In the genomic region with DNA sequence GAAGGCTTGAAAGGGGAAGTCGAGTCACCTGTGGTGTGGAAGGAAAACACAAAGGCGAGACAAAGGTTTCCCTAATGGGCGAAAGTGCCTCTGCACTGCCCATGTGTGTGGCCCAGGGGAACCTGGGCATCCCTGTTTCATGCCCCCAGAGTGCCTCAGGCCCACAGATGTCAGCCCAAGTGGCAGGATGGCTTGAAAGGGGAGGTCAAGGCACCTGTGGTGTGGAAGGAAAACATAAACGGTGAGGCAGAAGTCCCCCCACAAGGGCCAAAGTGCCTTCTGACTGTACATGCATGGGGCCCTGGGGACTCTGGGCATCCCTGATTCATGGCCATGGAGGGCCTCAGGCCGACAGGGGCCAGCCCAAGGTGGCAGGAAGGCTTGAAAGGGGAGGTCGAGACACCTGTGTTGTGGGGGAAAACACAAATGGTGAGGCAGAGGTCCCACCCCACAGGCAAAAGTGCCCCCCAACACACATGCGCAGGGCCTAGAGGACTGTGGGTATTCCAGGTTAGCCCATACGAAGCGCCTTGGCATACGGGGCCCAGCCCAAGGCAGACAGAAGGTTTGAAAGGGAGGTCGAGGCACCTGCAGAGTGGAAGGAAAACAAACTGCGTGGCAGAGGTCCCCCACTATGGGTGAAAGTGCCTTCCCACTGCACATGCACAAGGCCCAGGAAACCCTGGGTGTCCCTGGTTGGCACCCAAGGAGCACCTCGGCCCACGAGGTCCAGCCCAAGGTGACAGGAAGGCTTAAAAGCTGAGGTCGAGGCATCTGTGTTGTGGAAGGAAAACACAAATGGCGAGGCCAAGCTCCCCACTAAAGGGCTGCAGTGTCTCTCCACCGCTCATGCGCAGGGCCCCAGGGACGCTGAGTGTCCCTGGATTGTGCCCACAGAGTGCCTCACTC, we compare ENCODE assay signal across 13 cellular contexts.
DNase-seq lines count a peak whose midpoint lies in the region; ATAC-seq and TF ChIP-seq lines count a peak whose summit lies in the region.
"Had no signal": no experiment of that assay in that cellular context is flagged by ENCODE, and none has a peak within 500 bp of the region (broad histone marks: within the 10 kb centered on the region; RNA-seq: fewer than 3 reads in every experiment).

No MANE protein-coding gene starts in this region.

- WGBS in lung, 2 donors = 70 to 73% methylated on average over 19 of the region's 19 CpGs

- DNase-seq in activated naive CD4-positive, alpha-beta T cell treated with Interleukin-2 at 50 U/mL for 16 hours = peak; percentile 1
- DNase-seq in activated naive CD4-positive, alpha-beta T cell treated with anti-CD3 and anti-CD28 coated beads for 36 hours = no peak
- DNase-seq in chondrocyte (ENCODE audit: low spot score) (peak; percentile 70), lung (ENCODE audit: low spot score) (peak; percentile 18), type B pancreatic cell (ENCODE audit: extremely low spot score, unreplicated experiment) (peak; percentile 58), HuH-7.5 (ENCODE audit: low spot score) (no peak)
- DNase-seq: DMS79 treated with DMSO at 0.1 percent for 48 hours, MG63, NCI-H446 had no signal

- no peaks in the 10 kb centered on the region for H3K4me1 ChIP-seq in lung (ENCODE audit: control insufficient read depth in 2 of 2, insufficient read depth in 2 of 2, low read length in 2 of 2)
- H3K4me1 ChIP-seq: tibial nerve had no signal

- no peak overlapping the region for H3K4me3 ChIP-seq in lung
- H3K4me3 ChIP-seq: MG63, tibial nerve had no signal

- no peak overlapping the region for H3K4me3 Mint-ChIP-seq in activated naive CD4-positive, alpha-beta T cell treated with anti-CD3 and anti-CD28 coated beads for 36 hours
- H3K4me3 Mint-ChIP-seq in chondrocyte (ENCODE audit: unreplicated experiment) (no peak overlapping the region), type B pancreatic cell (no peak overlapping the region)

- H3K36me3 Mint-ChIP-seq in activated naive CD4-positive, alpha-beta T cell treated with anti-CD3 and anti-CD28 coated beads for 36 hours (ENCODE audit: low read depth) = peaks cover 6% of the 10 kb centered on the region
- H3K36me3 Mint-ChIP-seq in chondrocyte (ENCODE audit: low read depth) = peaks cover 4% of the 10 kb centered on the region
- H3K36me3 Mint-ChIP-seq in type B pancreatic cell = no peaks in the 10 kb centered on the region

- H3K9me3 Mint-ChIP-seq in activated naive CD4-positive, alpha-beta T cell treated with anti-CD3 and anti-CD28 coated beads for 36 hours = peaks cover 36% of the 10 kb centered on the region
- H3K9me3 Mint-ChIP-seq in chondrocyte (ENCODE audit: low read depth) (peaks cover 53% of the 10 kb centered on the region), type B pancreatic cell (no peaks in the 10 kb centered on the region)

- TF ChIP-seq CTCF in chondrocyte (IDR thresholded peaks at IDR 0.05) (no peak), lung (IDR thresholded peaks at IDR 0.05; ENCODE audit: control extremely low read depth, extremely low read depth) (no peak), type B pancreatic cell (conservative IDR thresholded peaks at IDR 0.05) (no peak)

- no peaks in the 10 kb centered on the region for H3K27me3 ChIP-seq in lung (ENCODE audit: control insufficient read depth, insufficient read depth)
- H3K27me3 ChIP-seq: MG63, tibial nerve had no signal

- no peak overlapping the region for H3K27ac Mint-ChIP-seq in activated naive CD4-positive, alpha-beta T cell treated with anti-CD3 and anti-CD28 coated beads for 36 hours
- H3K27ac Mint-ChIP-seq in chondrocyte (ENCODE audit: unreplicated experiment) (no peak overlapping the region), type B pancreatic cell (no peak overlapping the region)

- CTCF ChIA-PET in activated naive CD4-positive, alpha-beta T cell treated with anti-CD3 and anti-CD28 coated beads for 36 hours (lab: Charles Lee) = no interaction called here

- H3K4me1 Mint-ChIP-seq in activated naive CD4-positive, alpha-beta T cell treated with anti-CD3 and anti-CD28 coated beads for 36 hours (ENCODE audit: low read depth) = no peaks in the 10 kb centered on the region
- H3K4me1 Mint-ChIP-seq in chondrocyte (ENCODE audit: low read depth) (no peaks in the 10 kb centered on the region), type B pancreatic cell (ENCODE audit: unreplicated experiment) (no peaks in the 10 kb centered on the region)

- H3K27ac ChIP-seq in lung (ENCODE audit: low read depth in 1 of 2, low read length in 1 of 2) = no peak overlapping the region
- H3K27ac ChIP-seq: RWPE1, tibial nerve had no signal

- ATAC-seq in lung (ENCODE audit: insufficient read depth, low FRiP score) (no peak), HG02623 (IDR thresholded peaks at IDR 0.05; ENCODE audit: unreplicated experiment) (no peak), HG03342 (IDR thresholded peaks at IDR 0.05; ENCODE audit: unreplicated experiment) (no peak)

- intact Hi-C loops in activated naive CD4-positive, alpha-beta T cell treated with anti-CD3 and anti-CD28 coated beads for 36 hours (cut with micrococcal nuclease) = loop anchor here (5.0 kb wide), 1 partner anchor 282 kb away; no protein-coding TSS in a partner anchor

- H3K36me3 ChIP-seq in lung (ENCODE audit: control insufficient read depth in 2 of 2, insufficient read depth in 2 of 2, low read length in 2 of 2) = no peaks in the 10 kb centered on the region
- H3K36me3 ChIP-seq: MG63, tibial nerve had no signal

- no peaks in the 10 kb centered on the region for H3K27me3 Mint-ChIP-seq in activated naive CD4-positive, alpha-beta T cell treated with anti-CD3 and anti-CD28 coated beads for 36 hours (ENCODE audit: low read depth)
- no peaks in the 10 kb centered on the region for H3K27me3 Mint-ChIP-seq in chondrocyte (ENCODE audit: low read depth)
- H3K27me3 Mint-ChIP-seq in type B pancreatic cell = no peaks in the 10 kb centered on the region

- peaks cover 6 to 74% of the 10 kb centered on the region in 2 donors for H3K9me3 ChIP-seq in lung (ENCODE audit: control insufficient read depth in 2 of 2, insufficient read depth in 1 of 2, low read length in 1 of 2)

Comparison
In these comparisons a context has a peak if more than half of its experiments do, and no peak if none do; other contexts are left out.
1. DNase-seq: peak in activated naive CD4-positive, alpha-beta T cell treated with Interleukin-2 at 50 U/mL for 16 hours (single experiment), chondrocyte (single experiment), lung (single experiment) and type B pancreatic cell (single experiment); none in activated naive CD4-positive, alpha-beta T cell treated with anti-CD3 and anti-CD28 coated beads for 36 hours (single experiment) and HuH-7.5 (single experiment).